8 cellular contexts compared by ENCODE assay signal in genomic region chr1:92291372-92291999, GRCh38. TPM values are rescaled to one million over a fixed set of nuclear protein-coding genes. Genes with fewer than 3 reads are reported as not detected.
A peak's percentile ranks its signal among the peaks of the same experiment; 100 is the strongest.
DNase-seq lines count a peak whose midpoint lies in the region; ATAC-seq and TF ChIP-seq lines count a peak whose summit lies in the region.

No MANE protein-coding gene starts in this region.

- H3K4me1 Mint-ChIP-seq in HFFc6 (ENCODE audit: low read depth): peaks cover 6% of the 10 kb centered on the region; the same call in 1 of the 2 replicates

- H3K4me3 Mint-ChIP-seq in HFFc6: no peak overlapping the region

- ATAC-seq in HG03108 (IDR thresholded peaks at IDR 0.05; ENCODE audit: unreplicated experiment) (no peak), GM18907 (IDR thresholded peaks at IDR 0.05; ENCODE audit: unreplicated experiment) (no peak)

- DNase-seq in COR-L47 (lab: John Stamatoyannopoulos, UW) (peak; percentile 29), HFFc6 (peak; percentile 56), NCI-H82 treated with DMSO at 0.1 percent for 48 hours (lab: John Stamatoyannopoulos, UW; ENCODE audit: unreplicated experiment) (peak; percentile 46), cerebellum (ENCODE audit: low spot score) (peak; percentile 68), lung microvascular endothelial cell (ENCODE audit: low read depth in 2 of 2) (peak; percentile 72 to 76), OCI-M2 (lab: John Stamatoyannopoulos, UW; ENCODE audit: unreplicated experiment) (no peak)

- peak; percentile 84 for TF ChIP-seq CTCF in HFFc6 (IDR thresholded peaks at IDR 0.05)

- no peak overlapping the region for H3K27ac Mint-ChIP-seq in HFFc6

- no peaks in the 10 kb centered on the region for H3K9me3 Mint-ChIP-seq in HFFc6

- H3K27me3 Mint-ChIP-seq in HFFc6 (ENCODE audit: insufficient read depth): no peaks in the 10 kb centered on the region

- peaks cover 15% of the 10 kb centered on the region for H3K36me3 Mint-ChIP-seq in HFFc6 (ENCODE audit: low read depth)

RNA-seq across cellular contexts. Expression of gene GLMN, which starts 7.3 kb away (rescaled TPM):
- total RNA-seq in HFFc6 (2021; fragmentation: NEBNext Ultra II Directional; extraction: Animal tissue kit (Norgen Biotek cat#: 25700)): 1 to 10 TPM; 6.6 to 8.4 (median 7.3) TPM
- total RNA-seq in cerebellum (27.8 TPM), lung microvascular endothelial cell (5.4 and 5.8 TPM in 2 replicates)

RNA-seq across cellular contexts. Expression of gene RPAP2, which starts 7.4 kb away (rescaled TPM):
- 10 to 100 TPM; 18.4 to 24.8 (median 21.0) TPM for total RNA-seq in HFFc6 (2021; fragmentation: NEBNext Ultra II Directional; extraction: Animal tissue kit (Norgen Biotek cat#: 25700))
- total RNA-seq in cerebellum (28.1 TPM), lung microvascular endothelial cell (1.7 and 2.6 TPM in 2 replicates)
